ENCODE assay signal across 9 cellular contexts in genomic region chr16:24834459-24835335, GRCh38. TPM values are rescaled to one million over a fixed set of nuclear protein-coding genes. Genes with fewer than 3 reads are reported as not detected.
DNase-seq lines count a peak whose midpoint lies in the region; ATAC-seq, FAIRE-seq and TF ChIP-seq lines count a peak whose summit lies in the region.
"Had no signal": no experiment of that assay in that cellular context is flagged by ENCODE, and none has a peak within 500 bp of the region (broad histone marks: within the 10 kb centered on the region; RNA-seq: fewer than 3 reads in every experiment).

No MANE protein-coding gene starts in this region.

- H4K20me1 ChIP-seq in DOHH2 (ENCODE audit: control insufficient read depth, insufficient read depth, low read depth, low read length) (no peaks in the 10 kb centered on the region), Karpas-422 (ENCODE audit: insufficient read depth, low read depth, low read length) (no peaks in the 10 kb centered on the region)

- no peaks in the 10 kb centered on the region for H3K9me3 Mint-ChIP-seq in activated T-cell treated with anti-CD3 and anti-CD28 coated beads, Interleukin-2, amount 50 U/mL, for 24 hours

- no peaks in the 10 kb centered on the region for H3F3A ChIP-seq in DOHH2 (ENCODE audit: control insufficient read depth, insufficient read depth)

- H3K4me2 ChIP-seq in DOHH2 (ENCODE audit: low read length) (no peak overlapping the region), Karpas-422 (ENCODE audit: low read depth, low read length, poor library complexity, severe bottlenecking) (no peak overlapping the region)

- no peak overlapping the region for H3K27ac Mint-ChIP-seq in activated T-cell treated with anti-CD3 and anti-CD28 coated beads, Interleukin-2, amount 50 U/mL, for 24 hours

- no peaks in the 10 kb centered on the region for H3K27me3 Mint-ChIP-seq in activated T-cell treated with anti-CD3 and anti-CD28 coated beads, Interleukin-2, amount 50 U/mL, for 24 hours

- H3K36me3 Mint-ChIP-seq in activated T-cell treated with anti-CD3 and anti-CD28 coated beads, Interleukin-2, amount 50 U/mL, for 24 hours (ENCODE audit: low read depth), result peaks cover 11% of the 10 kb centered on the region

- H3K4me3 ChIP-seq in DOHH2 (ENCODE audit: low read length) (no peak overlapping the region), Karpas-422 (ENCODE audit: low read length) (no peak overlapping the region), WI38 (ENCODE audit: low read depth, low read length) (no peak overlapping the region), kidney (ENCODE audit: low read length in 2 of 2) (no peak overlapping the region)

- H3K9ac ChIP-seq in Karpas-422 (ENCODE audit: low read length), result no peak overlapping the region
- H3K9ac ChIP-seq in kidney (ENCODE audit: low read length in 2 of 2), result no peak overlapping the region

- DNase-seq in Karpas-422 (peak; percentile 64), kidney (no peak), CD1c-positive myeloid dendritic cell (ENCODE audit: extremely low spot score) (no peak)
- DNase-seq in activated T-cell treated with anti-CD3 and anti-CD28 coated beads, Interleukin-2, amount 50 U/mL, for 24 hours, result no peak

- peaks cover 1% of the 10 kb centered on the region for H3K4me1 Mint-ChIP-seq in activated T-cell treated with anti-CD3 and anti-CD28 coated beads, Interleukin-2, amount 50 U/mL, for 24 hours (ENCODE audit: low read depth)

- H3K79me2 ChIP-seq in DOHH2 (ENCODE audit: control insufficient read depth, low read length) (no peaks in the 10 kb centered on the region), Karpas-422 (ENCODE audit: low read length) (no peaks in the 10 kb centered on the region)

- H3K36me3 ChIP-seq in DOHH2 (ENCODE audit: control insufficient read depth, low read length) (no peaks in the 10 kb centered on the region), Karpas-422 (ENCODE audit: insufficient read depth, low read length) (no peaks in the 10 kb centered on the region), kidney (ENCODE audit: control insufficient read depth in 1 of 2, insufficient read depth in 2 of 2, low read length in 2 of 2) (no peaks in the 10 kb centered on the region)

- FAIRE-seq in kidney (lab: Jason Lieb, UNC), result no peak

- H3K9me3 ChIP-seq in DOHH2 (ENCODE audit: control insufficient read depth, insufficient read depth, low read length) (no peaks in the 10 kb centered on the region), Karpas-422 (ENCODE audit: low read length) (no peaks in the 10 kb centered on the region), kidney (ENCODE audit: control insufficient read depth in 1 of 2, low read length in 2 of 2) (peaks cover 0 to 3% of the 10 kb centered on the region in 2 donors)

- intact Hi-C loops in kidney (cut with DNase I), result no loop called here

- H3K4me3 Mint-ChIP-seq in activated T-cell treated with anti-CD3 and anti-CD28 coated beads, Interleukin-2, amount 50 U/mL, for 24 hours, result no peak overlapping the region

- ATAC-seq in GM21528 (IDR thresholded peaks at IDR 0.05; ENCODE audit: low FRiP score, unreplicated experiment) (no peak), HG03135 (IDR thresholded peaks at IDR 0.05; ENCODE audit: unreplicated experiment) (no peak)

- H3K27ac ChIP-seq in DOHH2 (ENCODE audit: low read depth, low read length), result no peak overlapping the region
- H3K27ac ChIP-seq in Karpas-422 (ENCODE audit: low read length), result no peak overlapping the region
- H3K27ac ChIP-seq in kidney (ENCODE audit: low read depth in 2 of 2, low read length in 2 of 2), result no peak overlapping the region

- H3K9me2 ChIP-seq in DOHH2 (replicated peaks; ENCODE audit: control insufficient read depth, low read length) (no peaks in the 10 kb centered on the region), Karpas-422 (replicated peaks; ENCODE audit: insufficient read depth, low read length) (no peaks in the 10 kb centered on the region)

- no peaks in the 10 kb centered on the region for H3K4me1 ChIP-seq in DOHH2 (ENCODE audit: control insufficient read depth, low read length)
- no peaks in the 10 kb centered on the region for H3K4me1 ChIP-seq in Karpas-422 (ENCODE audit: low read length)
- peaks cover 5 to 8% of the 10 kb centered on the region in 2 donors for H3K4me1 ChIP-seq in kidney (ENCODE audit: control insufficient read depth in 1 of 2, insufficient read depth in 1 of 2, low read depth in 1 of 2, low read length in 2 of 2)

- peak; percentile 42 for TF ChIP-seq CTCF in DOHH2 (IDR thresholded peaks at IDR 0.05; ENCODE audit: low read depth, low read length, poor library complexity, severe bottlenecking)
- peak; percentile 82 for TF ChIP-seq CTCF in WI38 (IDR thresholded peaks at IDR 0.05; ENCODE audit: low read depth, low read length)
- TF ChIP-seq CTCF in kidney (IDR thresholded peaks at IDR 0.05; ENCODE audit: borderline replicate concordance, extremely low read depth, insufficient read depth), result peak; percentile 48

- no peak overlapping the region for H2AFZ ChIP-seq in Karpas-422 (ENCODE audit: low read length)

- H3K27me3 ChIP-seq in DOHH2 (ENCODE audit: control insufficient read depth, low read length) (no peaks in the 10 kb centered on the region), Karpas-422 (ENCODE audit: low read length) (no peaks in the 10 kb centered on the region)

RNA-seq across cellular contexts. Expression of gene SLC5A11, which starts 11.1 kb away (rescaled TPM):
- 0.11 and 0.15 TPM in 2 replicates for total RNA-seq in Karpas-422 (2014; rRNA removed; shearing (Covaris generic); ENCODE audit: low replicate concordance)
- total RNA-seq in kidney, result 1.2 TPM
- 2.1 TPM for polyA plus RNA-seq in kidney (ENCODE audit: insufficient read depth, low read depth, low replicate concordance)
- total RNA-seq: T-helper 1 cell treated with Interleukin-12 subunit alpha and Interleukin-12 subunit beta and Interleukin-4 antibody, amounts not matched to agents 30 ng/mL and 1 ng/mL, for 36 hours had no signal
